In the genomic region with DNA sequence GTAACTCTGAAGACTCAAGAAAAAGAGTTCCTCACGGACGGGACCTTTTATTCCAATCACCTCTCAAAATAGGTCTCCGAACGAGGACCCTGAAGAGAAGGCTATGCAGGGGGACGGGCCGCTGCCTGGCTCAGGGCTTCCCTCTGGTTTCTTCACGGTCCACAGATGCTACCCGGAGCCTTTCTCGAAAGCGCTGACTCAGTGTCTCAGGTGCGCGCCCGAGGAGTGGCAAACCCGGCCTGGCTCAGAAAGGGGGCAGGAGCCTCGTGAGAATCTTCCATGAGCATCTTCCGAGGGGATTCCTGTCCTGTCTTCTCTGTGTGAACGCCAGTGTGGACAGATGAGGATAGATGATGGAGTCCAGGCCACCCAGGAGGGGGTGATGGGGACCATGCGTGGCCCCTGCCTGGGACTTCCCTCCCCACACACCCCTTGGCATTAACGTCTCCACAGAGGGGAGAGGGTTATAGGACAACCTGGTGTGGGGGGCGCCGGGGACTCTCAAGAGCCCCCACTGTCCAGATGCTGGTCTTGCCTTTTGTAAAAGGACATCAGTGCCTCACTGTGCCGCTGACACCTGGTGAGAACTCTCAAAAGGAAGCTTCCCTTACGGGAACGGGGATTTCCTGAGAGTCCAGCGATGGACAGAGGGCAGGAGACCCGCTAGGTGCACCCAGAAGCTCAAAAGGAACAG, we compare ENCODE assay signal across 10 cellular contexts. TPM values are rescaled to one million over a fixed set of nuclear protein-coding genes. Genes with fewer than 3 reads are reported as not detected.
A peak's percentile ranks its signal among the peaks of the same experiment; 100 is the strongest.
DNase-seq lines count a peak whose midpoint lies in the region; ATAC-seq and TF ChIP-seq lines count a peak whose summit lies in the region.
"Had no signal": no experiment of that assay in that cellular context is flagged by ENCODE, and none has a peak within 500 bp of the region (broad histone marks: within the 10 kb centered on the region; RNA-seq: fewer than 3 reads in every experiment).

No MANE protein-coding gene starts in this region.

- H3K36me3 ChIP-seq in OCI-LY7 (ENCODE audit: insufficient read depth, low read length) (peaks cover 54% of the 10 kb centered on the region), skeletal muscle tissue (ENCODE audit: control insufficient read depth in 3 of 3, insufficient read depth in 3 of 3, low read length in 3 of 3) (peaks cover 6 to 9% (median 7%) of the 10 kb centered on the region in 3 donors)
- H3K36me3 ChIP-seq in effector memory CD4-positive, alpha-beta T cell (ENCODE audit: control insufficient read depth, insufficient read depth, low read length) = peaks cover 12% of the 10 kb centered on the region

- H3K27me3 ChIP-seq in effector memory CD4-positive, alpha-beta T cell (replicated peaks; ENCODE audit: control insufficient read depth, insufficient read depth, low read length, poor library complexity, severe bottlenecking) = no peaks in the 10 kb centered on the region
- H3K27me3 ChIP-seq in skeletal muscle tissue (ENCODE audit: control insufficient read depth in 3 of 3, insufficient read depth in 3 of 3, low read length in 3 of 3) = no peaks in the 10 kb centered on the region

- peak overlapping the region in 2 of 3 donors; percentile 56 to 79 for H3K9ac ChIP-seq in skeletal muscle tissue (ENCODE audit: low read depth in 1 of 3, low read length in 3 of 3)

- H3K4me3 ChIP-seq in GM12864 (ENCODE audit: low read depth, low read length) = peak overlapping the region; percentile 11; the same call in 1 of the 2 replicates
- H3K4me3 ChIP-seq in OCI-LY7 (ENCODE audit: low read depth, low read length, poor library complexity, severe bottlenecking) = peak overlapping the region; percentile 35
- peak overlapping the region; percentile 39 for H3K4me3 ChIP-seq in effector memory CD4-positive, alpha-beta T cell (ENCODE audit: insufficient read depth, low read depth, low read length, poor library complexity, severe bottlenecking)
- no peak overlapping the region for H3K4me3 ChIP-seq in skeletal muscle tissue (ENCODE audit: low read length in 3 of 3)

- intact Hi-C loops in OCI-LY7 (cut with micrococcal nuclease; ENCODE audit: unreplicated experiment) = no loop called here

- TF ChIP-seq CTCF in GM12864 (IDR thresholded peaks at IDR 0.05; ENCODE audit: low read depth, low read length, missing control alignments) (no peak), OCI-LY7 (conservative IDR thresholded peaks at IDR 0.05; ENCODE audit: low read length) (no peak)

- peak overlapping the region; percentile 85 for H3K4me2 ChIP-seq in OCI-LY7 (ENCODE audit: low read length)

- peaks cover 54% of the 10 kb centered on the region for H3K4me1 ChIP-seq in OCI-LY7 (ENCODE audit: insufficient read depth, low read length, poor library complexity, severe bottlenecking)
- H3K4me1 ChIP-seq in effector memory CD4-positive, alpha-beta T cell (ENCODE audit: control insufficient read depth, insufficient read depth, low read length, poor library complexity, severe bottlenecking) = peaks cover 53% of the 10 kb centered on the region
- H3K4me1 ChIP-seq in skeletal muscle tissue (ENCODE audit: control insufficient read depth in 3 of 3, insufficient read depth in 3 of 3, low read length in 3 of 3) = peaks cover 34 to 71% (median 69%) of the 10 kb centered on the region in 3 donors

- no peaks in the 10 kb centered on the region for H4K20me1 ChIP-seq in OCI-LY7 (ENCODE audit: insufficient read depth, low read length)

- DNase-seq in GM12864 (ENCODE audit: low read depth) = no peak
- peak; percentile 64 for DNase-seq in OCI-LY7 (ENCODE audit: low spot score)
- no peak for DNase-seq in effector memory CD4-positive, alpha-beta T cell
- no peak for DNase-seq in GM03348 (ENCODE audit: low spot score)
- DNase-seq in DMS114 treated with DMSO at 0.1 percent for 48 hours (lab: John Stamatoyannopoulos, UW; ENCODE audit: unreplicated experiment) = no peak
- DNase-seq in NCI-H1417 (lab: John Stamatoyannopoulos, UW) = no peak
- DNase-seq: GDM1, NCI-H1930 had no signal

- no peaks in the 10 kb centered on the region for H3K9me2 ChIP-seq in OCI-LY7 (ENCODE audit: insufficient read depth, low read length)

- ATAC-seq in HG02610 (IDR thresholded peaks at IDR 0.05; ENCODE audit: unreplicated experiment) = no peak

- POLR2A ChIA-PET in OCI-LY7 (lab: Charles Lee) = interaction anchor here (0.6 to 2.9 kb wide), 4 partner anchors 13 to 209 kb away, joined by 3 to 40 read pairs (median 4); a partner anchor contains a TSS

- peak overlapping the region; percentile 94 for H3K27ac ChIP-seq in OCI-LY7 (ENCODE audit: low read depth, low read length, poor library complexity, severe bottlenecking)
- H3K27ac ChIP-seq in effector memory CD4-positive, alpha-beta T cell (ENCODE audit: insufficient read depth, low read length, poor library complexity, severe bottlenecking) = peak overlapping the region; percentile 96
- H3K27ac ChIP-seq in skeletal muscle tissue (ENCODE audit: low read depth, low read length) = peak overlapping the region; percentile 99

- H2AFZ ChIP-seq in OCI-LY7 (ENCODE audit: low read length) = no peak overlapping the region

- H3K9me3 ChIP-seq in OCI-LY7 (ENCODE audit: low read length) (no peaks in the 10 kb centered on the region), skeletal muscle tissue (ENCODE audit: control insufficient read depth in 3 of 3, low read length in 3 of 3) (no peaks in the 10 kb centered on the region)
- no peaks in the 10 kb centered on the region for H3K9me3 ChIP-seq in effector memory CD4-positive, alpha-beta T cell (ENCODE audit: control insufficient read depth, low read length)

- CTCF ChIA-PET in OCI-LY7 (lab: Charles Lee; ENCODE audit: unreplicated experiment) = interaction anchor here (0.7 kb wide), 1 partner anchor 16 kb away, joined by 3 read pairs; no protein-coding TSS in a partner anchor

- BruUV-seq in OCI-LY7 (replicated peaks; lab: Mats Ljungman, UMichigan) = no TSS peak

- no peaks in the 10 kb centered on the region for H3K79me2 ChIP-seq in OCI-LY7 (ENCODE audit: insufficient read depth, low read depth, low read length)

RNA-seq across cellular contexts. Expression of a gene that starts 16.5 kb away (rescaled TPM):
- total RNA-seq in OCI-LY7 (2014; rRNA removed; shearing (Covaris generic)) = 451 and 482 TPM in 2 replicates
- total RNA-seq in OCI-LY7 (2022) = 232 and 252 TPM in 2 replicates
- 119 TPM for total RNA-seq in skeletal muscle tissue

RNA-seq across cellular contexts. Expression of a gene that starts 24.9 kb away (rescaled TPM):
- total RNA-seq in OCI-LY7 (2014; rRNA removed; shearing (Covaris generic)) = 138 and 144 TPM in 2 replicates
- 79.0 and 92.6 TPM in 2 replicates for total RNA-seq in OCI-LY7 (2022)
- total RNA-seq in skeletal muscle tissue = 111 TPM

RNA-seq across cellular contexts. Expression of a gene that starts 32.1 kb away (rescaled TPM):
- total RNA-seq in OCI-LY7 (2014; rRNA removed; shearing (Covaris generic)) = 0.38 and 3.7 TPM in 2 replicates
- total RNA-seq in OCI-LY7 (2022) (1.1 and 2.6 TPM in 2 replicates), skeletal muscle tissue (0.52 TPM)

RNA-seq across cellular contexts. Expression of a gene that starts 34.0 kb away (rescaled TPM):
- 15.2 and 18.9 TPM in 2 replicates for total RNA-seq in OCI-LY7 (2014; rRNA removed; shearing (Covaris generic))
- total RNA-seq in OCI-LY7 (2022) = 44.1 and 54.5 TPM in 2 replicates
- 10.4 TPM for total RNA-seq in skeletal muscle tissue

Comparison
In these comparisons a context has a peak if more than half of its experiments do, and no peak if none do; other contexts are left out.
1. H3K4me3 ChIP-seq: peak in GM12864 (single experiment), OCI-LY7 (single experiment) and effector memory CD4-positive, alpha-beta T cell (single experiment); none in skeletal muscle tissue (0 of 3).
2. Peak in every context shown above with its lines, with median percentiles within 50 percentile points of each other: H3K27ac ChIP-seq.